14 cellular contexts compared by ENCODE assay signal in the genomic region with DNA sequence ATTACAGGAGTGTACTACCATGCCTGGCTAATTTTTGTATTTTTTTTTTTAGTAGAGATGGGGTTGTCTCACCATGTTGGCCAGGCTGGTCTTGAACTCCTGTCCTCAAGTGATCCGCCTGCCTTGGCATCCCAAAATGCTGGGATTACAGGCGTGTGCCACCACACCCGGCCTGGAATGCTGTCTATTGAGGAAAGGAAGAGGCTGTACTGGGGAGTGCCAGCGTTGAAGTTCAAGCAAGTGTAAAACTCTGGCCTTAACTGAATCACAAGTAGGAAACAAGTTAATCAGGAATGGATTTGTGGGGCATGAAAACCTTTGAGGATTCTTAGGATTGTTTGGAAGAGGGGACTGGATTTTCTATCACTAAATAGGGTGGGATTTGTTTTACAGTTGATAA. TPM values are rescaled to one million over a fixed set of nuclear protein-coding genes. Genes with fewer than 3 reads are reported as not detected.
DNase-seq lines count a peak whose midpoint lies in the region; ATAC-seq, FAIRE-seq and TF ChIP-seq lines count a peak whose summit lies in the region.
"Had no signal": no experiment of that assay in that cellular context is flagged by ENCODE, and none has a peak within 500 bp of the region (broad histone marks: within the 10 kb centered on the region; RNA-seq: fewer than 3 reads in every experiment).

No MANE protein-coding gene starts in this region.

- intact Hi-C loops in esophagus squamous epithelium (cut with DNase I), result no loop called here

- no peaks in the 10 kb centered on the region for H3K9me3 ChIP-seq in esophagus squamous epithelium
- H3K9me3 ChIP-seq in small intestine (ENCODE audit: control insufficient read depth, low read depth), result no peaks in the 10 kb centered on the region
- H3K9me3 ChIP-seq: spleen, tibial nerve had no signal

- H3K4me1 ChIP-seq in esophagus squamous epithelium (peaks cover 6 to 40% (median 16%) of the 10 kb centered on the region in 3 donors), small intestine (ENCODE audit: control insufficient read depth in 2 of 2, insufficient read depth in 1 of 2, low read depth in 1 of 2, low read length in 1 of 2) (peaks cover 2 to 4% of the 10 kb centered on the region in 2 donors)

- no peak for ATAC-seq in activated CD8-positive, alpha-beta memory T cell treated with anti-CD3 and anti-CD28 coated beads, Interleukin-2, amount 10 ng/mL, durations not matched to agents 7 days and 5 days
- ATAC-seq in HG03039 (IDR thresholded peaks at IDR 0.05; ENCODE audit: unreplicated experiment) (no peak), HG02571 (IDR thresholded peaks at IDR 0.05; ENCODE audit: unreplicated experiment) (no peak)

- peak overlapping the region; percentile 27 for H3K27ac Mint-ChIP-seq in activated CD8-positive, alpha-beta memory T cell treated with anti-CD3 and anti-CD28 coated beads, Interleukin-2, amount 10 ng/mL, durations not matched to agents 7 days and 5 days

- FAIRE-seq in small intestine (lab: Jason Lieb, UNC) (no peak), frontal cortex (lab: Jason Lieb, UNC) (no peak)

- H3K27ac ChIP-seq in VCaP (peak overlapping the region; percentile 77), esophagus squamous epithelium (peak overlapping the region in 3 of 4 donors; percentile 97 to 99 (median 98)), small intestine (ENCODE audit: low read depth in 1 of 2, low read length in 1 of 2) (peak overlapping the region; percentile 72 to 99)

- peaks cover 2% of the 10 kb centered on the region for H3K36me3 Mint-ChIP-seq in activated CD8-positive, alpha-beta memory T cell treated with anti-CD3 and anti-CD28 coated beads, Interleukin-2, amount 10 ng/mL, durations not matched to agents 7 days and 5 days

- no peaks in the 10 kb centered on the region for H3K27me3 Mint-ChIP-seq in activated CD8-positive, alpha-beta memory T cell treated with anti-CD3 and anti-CD28 coated beads, Interleukin-2, amount 10 ng/mL, durations not matched to agents 7 days and 5 days

- TF ChIP-seq POLR2A in esophagus squamous epithelium (IDR thresholded peaks at IDR 0.05), result no peak

- no peak for DNase-seq in activated CD8-positive, alpha-beta memory T cell treated with anti-CD3 and anti-CD28 coated beads, Interleukin-2, amount 10 ng/mL, durations not matched to agents 7 days and 5 days
- no peak for DNase-seq in activated CD8-positive, alpha-beta memory T cell treated with anti-CD3 and anti-CD28 coated beads, Interleukin-2, amount 50 U/mL, for 48 hours
- DNase-seq in esophagus squamous epithelium (lab: John Stamatoyannopoulos, UW) (no peak), small intestine (peak; percentile 61), frontal cortex (ENCODE audit: low spot score in 2 of 2) (no peak)
- DNase-seq: activated CD8-positive, alpha-beta memory T cell treated with anti-CD3 and anti-CD28 coated beads, Interleukin-2, amount 50 U/mL, for 4 hours; NCI-H1436 treated with DMSO at 0.1 percent for 48 hours; NCI-H526 treated with DMSO at 0.1 percent for 48 hours; spleen had no signal

- H3K4me3 ChIP-seq in esophagus squamous epithelium, result no peak overlapping the region
- H3K4me3 ChIP-seq in small intestine (ENCODE audit: low read depth in 1 of 2, low read length in 2 of 2), result no peak overlapping the region

- 48% methylated on average over 4 of the region's 4 CpGs; no CpG with 5 or more reads in 1 of the 2 donors for WGBS in esophagus squamous epithelium, 2 donors
- 37 to 81% (median 66%) methylated on average over 4 of the region's 4 CpGs for WGBS in small intestine, 3 donors

- no peaks in the 10 kb centered on the region for H3K27me3 ChIP-seq in esophagus squamous epithelium
- no peaks in the 10 kb centered on the region for H3K27me3 ChIP-seq in small intestine (ENCODE audit: control insufficient read depth in 2 of 2, insufficient read depth in 2 of 2, low read length in 2 of 2)
- H3K27me3 ChIP-seq: spleen, tibial nerve had no signal

- peak overlapping the region; percentile 56 for H3K4me3 Mint-ChIP-seq in activated CD8-positive, alpha-beta memory T cell treated with anti-CD3 and anti-CD28 coated beads, Interleukin-2, amount 10 ng/mL, durations not matched to agents 7 days and 5 days

- peaks cover 36% of the 10 kb centered on the region for H3K4me1 Mint-ChIP-seq in activated CD8-positive, alpha-beta memory T cell treated with anti-CD3 and anti-CD28 coated beads, Interleukin-2, amount 10 ng/mL, durations not matched to agents 7 days and 5 days

- TF ChIP-seq CTCF in VCaP (conservative IDR thresholded peaks at IDR 0.05), result no peak
- TF ChIP-seq CTCF in esophagus squamous epithelium (IDR thresholded peaks at IDR 0.05), result no peak

- H3K36me3 ChIP-seq in esophagus squamous epithelium (no peaks in the 10 kb centered on the region), small intestine (ENCODE audit: control insufficient read depth in 2 of 2, insufficient read depth in 2 of 2, low read length in 2 of 2) (no peaks in the 10 kb centered on the region)
- H3K36me3 ChIP-seq: tibial nerve had no signal

- no peaks in the 10 kb centered on the region for H3K9me3 Mint-ChIP-seq in activated CD8-positive, alpha-beta memory T cell treated with anti-CD3 and anti-CD28 coated beads, Interleukin-2, amount 10 ng/mL, durations not matched to agents 7 days and 5 days (ENCODE audit: low read depth)

- CTCF ChIA-PET in activated CD8-positive, alpha-beta memory T cell treated with anti-CD3 and anti-CD28 coated beads, Interleukin-2, amount 10 ng/mL, durations not matched to agents 7 days and 5 days (lab: Charles Lee), result interaction anchor here (0.6 kb wide), 1 partner anchor 1867 kb away, joined by 3 read pairs; no protein-coding TSS in a partner anchor

RNA-seq across cellular contexts. Expression of a gene that starts 1.4 kb away (rescaled TPM):
- 10 to 100 TPM; 28.8 to 31.4 TPM for total RNA-seq in activated CD8-positive, alpha-beta memory T cell treated with anti-CD3 and anti-CD28 coated beads, Interleukin-2, amount 10 ng/mL, durations not matched to agents 7 days and 5 days
- total RNA-seq in esophagus squamous epithelium (10 to 100 TPM in 3 of 4 donors, 1 to 10 TPM in 1; 9.6 to 33.2 (median 20.1) TPM), frontal cortex (35.9 TPM)
- polyA plus RNA-seq in small intestine, result 10 to 100 TPM; 10.7 to 13.3 (median 10.8) TPM

RNA-seq across cellular contexts. Expression of a gene that starts 32.3 kb away (rescaled TPM):
- not detected for total RNA-seq in activated CD8-positive, alpha-beta memory T cell treated with anti-CD3 and anti-CD28 coated beads, Interleukin-2, amount 10 ng/mL, durations not matched to agents 7 days and 5 days
- total RNA-seq in esophagus squamous epithelium, result 10 to 100 TPM in 3 of 4 donors, 1 to 10 TPM in 1; 5.7 to 11.3 (median 10.8) TPM
- 10 to 100 TPM in 1 of 3 donors, 1 to 10 TPM in 2; 5.0 to 10.1 (median 6.8) TPM for polyA plus RNA-seq in small intestine
- total RNA-seq in frontal cortex, result not detected
- total RNA-seq: osteocyte had no signal
